9 cellular contexts compared by ENCODE assay signal in the genomic region with DNA sequence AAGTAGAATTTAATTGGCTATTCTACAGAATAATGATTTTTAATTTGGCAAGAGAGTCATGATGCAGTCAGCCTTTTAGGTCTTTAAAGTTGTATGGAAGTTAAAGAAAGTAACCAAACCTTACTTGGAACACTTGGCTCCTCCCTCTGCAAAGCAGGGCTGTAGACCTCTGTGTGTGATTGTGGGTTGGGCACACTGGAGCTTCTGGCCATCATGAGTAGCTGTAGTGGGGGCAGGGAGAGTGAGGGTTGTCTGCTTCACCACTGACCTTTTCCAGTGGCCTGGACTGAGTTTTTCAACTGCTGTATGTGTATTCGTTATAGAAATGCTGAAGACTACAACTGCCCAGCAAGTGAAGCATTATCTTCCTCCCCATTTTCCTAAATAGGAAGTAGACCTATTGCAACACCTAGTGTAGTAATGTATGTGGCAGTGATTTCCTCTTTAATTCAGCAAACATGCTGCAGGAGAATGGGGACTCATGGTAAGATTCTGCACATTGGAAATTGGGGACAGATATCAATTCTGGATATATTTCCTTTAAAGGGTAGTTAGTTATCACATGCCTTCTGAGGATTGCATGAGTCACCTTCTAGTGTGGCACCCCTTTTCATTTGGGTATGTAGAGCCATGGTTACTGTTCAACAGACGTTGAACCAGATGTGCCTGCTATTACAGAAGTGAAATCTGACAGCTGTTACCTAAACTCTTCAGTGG.
DNase-seq lines count a peak whose midpoint lies in the region; ATAC-seq and TF ChIP-seq lines count a peak whose summit lies in the region.
"Had no signal": no experiment of that assay in that cellular context is flagged by ENCODE, and none has a peak within 500 bp of the region (broad histone marks: within the 10 kb centered on the region; RNA-seq: fewer than 3 reads in every experiment).

No MANE protein-coding gene starts in this region.

- H3K9ac ChIP-seq in OCI-LY1 (ENCODE audit: low read length), result no peak overlapping the region

- ATAC-seq in GM18909 (IDR thresholded peaks at IDR 0.05; ENCODE audit: poor library complexity, unreplicated experiment) (peak; percentile 95), HG02798 (IDR thresholded peaks at IDR 0.05; ENCODE audit: poor library complexity, unreplicated experiment) (peak; percentile 87), mucosa of descending colon (peak; percentile 32)

- CTCF ChIA-PET in activated naive CD4-positive, alpha-beta T cell treated with anti-CD3 and anti-CD28 coated beads, Interleukin-2, amount 10 ng/mL, durations not matched to agents 7 days and 5 days (lab: Charles Lee), result interaction anchor here (0.7 to 2.2 kb wide), 2 partner anchors 10 to 12 kb away, joined by 3 to 9 read pairs; no protein-coding TSS in a partner anchor

- peaks cover 7% of the 10 kb centered on the region for H3K4me1 Mint-ChIP-seq in activated naive CD4-positive, alpha-beta T cell treated with anti-CD3 and anti-CD28 coated beads, Interleukin-2, amount 10 ng/mL, durations not matched to agents 7 days and 5 days

- H3K9me3 Mint-ChIP-seq in activated naive CD4-positive, alpha-beta T cell treated with anti-CD3 and anti-CD28 coated beads, Interleukin-2, amount 10 ng/mL, durations not matched to agents 7 days and 5 days, result no peaks in the 10 kb centered on the region

- H3K27ac ChIP-seq in OCI-LY1 (ENCODE audit: low read depth, low read length, poor library complexity, severe bottlenecking), result peak overlapping the region; percentile 49

- H4K20me1 ChIP-seq in OCI-LY1 (ENCODE audit: insufficient read depth, low read length), result no peaks in the 10 kb centered on the region

- H3K9me2 ChIP-seq in OCI-LY1 (ENCODE audit: low read depth, low read length), result no peaks in the 10 kb centered on the region

- no peak for TF ChIP-seq CTCF in OCI-LY1 (IDR thresholded peaks at IDR 0.05; ENCODE audit: low read length)
- no peak for TF ChIP-seq CTCF in mucosa of descending colon (IDR thresholded peaks at IDR 0.05)

- H3K4me3 Mint-ChIP-seq in activated naive CD4-positive, alpha-beta T cell treated with anti-CD3 and anti-CD28 coated beads, Interleukin-2, amount 10 ng/mL, durations not matched to agents 7 days and 5 days, result no peak overlapping the region

- no peak overlapping the region for H3K4me2 ChIP-seq in OCI-LY1 (ENCODE audit: low read length)

- no peaks in the 10 kb centered on the region for H3F3A ChIP-seq in OCI-LY1 (ENCODE audit: insufficient read depth, low read length)

- H2AFZ ChIP-seq in OCI-LY1 (ENCODE audit: low read length), result no peak overlapping the region

- H3K4me1 ChIP-seq in OCI-LY1 (ENCODE audit: insufficient read depth, low read length, severe bottlenecking) (peaks cover 20% of the 10 kb centered on the region), mucosa of descending colon (ENCODE audit: low read depth) (no peaks in the 10 kb centered on the region)

- H3K4me3 ChIP-seq in OCI-LY1 (ENCODE audit: low read depth, low read length, poor library complexity, severe bottlenecking) (no peak overlapping the region), mucosa of descending colon (no peak overlapping the region)

- no peaks in the 10 kb centered on the region for H3K9me3 ChIP-seq in OCI-LY1 (ENCODE audit: low read length)
- H3K9me3 ChIP-seq in mucosa of descending colon, result no peaks in the 10 kb centered on the region

- H3K27me3 Mint-ChIP-seq in activated naive CD4-positive, alpha-beta T cell treated with anti-CD3 and anti-CD28 coated beads, Interleukin-2, amount 10 ng/mL, durations not matched to agents 7 days and 5 days, result no peaks in the 10 kb centered on the region

- H3K36me3 Mint-ChIP-seq in activated naive CD4-positive, alpha-beta T cell treated with anti-CD3 and anti-CD28 coated beads, Interleukin-2, amount 10 ng/mL, durations not matched to agents 7 days and 5 days, result peaks cover 8% of the 10 kb centered on the region

- peaks cover 14% of the 10 kb centered on the region; the same call in 1 of the 2 replicates for H3K36me3 ChIP-seq in OCI-LY1 (ENCODE audit: insufficient read depth, low read length)
- H3K36me3 ChIP-seq in mucosa of descending colon (ENCODE audit: low read depth), result no peaks in the 10 kb centered on the region

- peaks cover 7% of the 10 kb centered on the region; the same call in 1 of the 2 replicates for H3K79me2 ChIP-seq in OCI-LY1 (ENCODE audit: insufficient read depth, low read length)

- no peak overlapping the region for H3K27ac Mint-ChIP-seq in activated naive CD4-positive, alpha-beta T cell treated with anti-CD3 and anti-CD28 coated beads, Interleukin-2, amount 10 ng/mL, durations not matched to agents 7 days and 5 days

- intact Hi-C loops in mucosa of descending colon (cut with DNase I, micrococcal nuclease), result no loop called here

- H3K27me3 ChIP-seq in OCI-LY1 (ENCODE audit: insufficient read depth, low read length), result no peaks in the 10 kb centered on the region

- no peak for DNase-seq in mucosa of descending colon
- DNase-seq in NCI-H774 (lab: John Stamatoyannopoulos, UW), result no peak
- DNase-seq in activated CD8-positive, alpha-beta memory T cell treated with anti-CD3 and anti-CD28 coated beads, Interleukin-2, amount 50 U/mL, for 4 hours, result no peak
- DNase-seq in activated naive CD4-positive, alpha-beta T cell treated with anti-CD3 and anti-CD28 coated beads, Interleukin-2, amount 10 ng/mL, durations not matched to agents 7 days and 5 days, result no peak
- DNase-seq in C1 segment of cervical spinal cord (lab: John Stamatoyannopoulos, UW), result no peak
- DNase-seq: activated CD4-positive, CD25-positive, alpha-beta regulatory T cell treated with anti-CD3 and anti-CD28 coated beads, Interleukin-2, amount 50 U/mL, for 72 hours had no signal

Comparison
In these comparisons a context has a peak if more than half of its experiments do, and no peak if none do; other contexts are left out.
1. ATAC-seq: peak in every context shown above with its lines; median percentile 95 in GM18909; 87 in HG02798; 32 in mucosa of descending colon.